In genomic region chr7:41870505-41871138, GRCh38 we compare ENCODE assay signal across 12 cellular contexts.
DNase-seq lines count a peak whose midpoint lies in the region; ATAC-seq and TF ChIP-seq lines count a peak whose summit lies in the region.
"Had no signal": no experiment of that assay in that cellular context is flagged by ENCODE, and none has a peak within 500 bp of the region (broad histone marks: within the 10 kb centered on the region; RNA-seq: fewer than 3 reads in every experiment).

No MANE protein-coding gene starts in this region.

- no peaks in the 10 kb centered on the region for H3K36me3 Mint-ChIP-seq in progenitor cell of endocrine pancreas (ENCODE audit: insufficient read depth)

- H3K9me3 Mint-ChIP-seq in progenitor cell of endocrine pancreas (ENCODE audit: low read depth): peaks cover 4% of the 10 kb centered on the region

- H3K27ac ChIP-seq in foreskin keratinocyte: no peak overlapping the region
- H3K27ac ChIP-seq: ovary had no signal

- H3K4me1 Mint-ChIP-seq in progenitor cell of endocrine pancreas (ENCODE audit: low read depth): no peaks in the 10 kb centered on the region

- H3K27me3 Mint-ChIP-seq in progenitor cell of endocrine pancreas: peaks cover 3% of the 10 kb centered on the region

- H3K27ac Mint-ChIP-seq in progenitor cell of endocrine pancreas: no peak overlapping the region

- DNase-seq in foreskin keratinocyte: peak; percentile 57 to 63
- no peak for DNase-seq in NCI-H1436 (lab: John Stamatoyannopoulos, UW)
- DNase-seq in progenitor cell of endocrine pancreas (ENCODE audit: low spot score, unreplicated experiment): no peak
- DNase-seq: activated CD4-positive, alpha-beta T cell treated with anti-CD3 and anti-CD28 coated beads, Interleukin-2, amount 50 U/mL, for 4 hours; DND-41; MM.1S; ovary had no signal

- H3K27me3 ChIP-seq in foreskin keratinocyte: no peaks in the 10 kb centered on the region
- H3K27me3 ChIP-seq: ovary had no signal

- ATAC-seq in GM18511 (IDR thresholded peaks at IDR 0.05; ENCODE audit: unreplicated experiment): peak; percentile 65
- ATAC-seq in GM21423 (IDR thresholded peaks at IDR 0.05; ENCODE audit: unreplicated experiment): peak; percentile 77
- peak; percentile 73 for ATAC-seq in HG03432 (IDR thresholded peaks at IDR 0.05; ENCODE audit: unreplicated experiment)
- ATAC-seq in foreskin keratinocyte: peak; percentile 48
- ATAC-seq in GM18873 (IDR thresholded peaks at IDR 0.05; ENCODE audit: low FRiP score, unreplicated experiment): no peak
- ATAC-seq in GM21515 (IDR thresholded peaks at IDR 0.05; ENCODE audit: unreplicated experiment): no peak

- peaks cover 3% of the 10 kb centered on the region for H3K4me1 ChIP-seq in foreskin keratinocyte

- no peak overlapping the region for H3K4me3 Mint-ChIP-seq in progenitor cell of endocrine pancreas (ENCODE audit: low read depth)

- TF ChIP-seq CTCF in foreskin keratinocyte (conservative IDR thresholded peaks at IDR 0.05): no peak
- TF ChIP-seq CTCF in progenitor cell of endocrine pancreas (IDR thresholded peaks at IDR 0.05; ENCODE audit: unreplicated experiment): no peak

Comparison
In these comparisons a context has a peak if more than half of its experiments do, and no peak if none do; other contexts are left out.
1. ATAC-seq: peak in GM18511 (single experiment), GM21423 (single experiment), HG03432 (single experiment) and foreskin keratinocyte (single experiment); none in GM18873 (single experiment) and GM21515 (single experiment).
2. DNase-seq: peak in foreskin keratinocyte (2 of 2); none in NCI-H1436 (single experiment) and progenitor cell of endocrine pancreas (single experiment).